Comparison of ENCODE assay signal across 13 cellular contexts in the genomic region with DNA sequence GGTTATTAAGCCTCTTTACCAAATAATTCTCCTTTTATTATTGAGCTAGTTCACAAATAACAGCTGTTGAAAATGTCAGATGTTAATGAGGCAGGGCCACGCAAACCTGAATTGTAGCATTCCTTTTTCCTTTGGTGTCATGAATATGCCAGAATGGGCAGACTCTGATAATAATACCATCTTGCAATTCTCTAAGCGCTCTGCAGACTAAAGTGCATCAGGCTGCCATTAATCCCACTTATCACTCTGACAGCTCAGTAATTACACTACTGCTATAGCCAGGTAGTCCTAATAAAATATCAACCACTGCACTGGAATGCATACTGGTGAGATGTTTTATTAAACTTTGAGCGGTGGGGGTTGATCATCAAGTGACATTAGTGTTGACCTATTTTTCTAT.
"Had no signal": no experiment of that assay in that cellular context is flagged by ENCODE, and none has a peak within 500 bp of the region (broad histone marks: within the 10 kb centered on the region; RNA-seq: fewer than 3 reads in every experiment).

No MANE protein-coding gene starts in this region.

- H3K27ac ChIP-seq: gastrocnemius medialis, tibial nerve had no signal

- H3K36me3 ChIP-seq: gastrocnemius medialis, tibial nerve had no signal

- H3K4me3 ChIP-seq: gastrocnemius medialis, lung, mucosa of descending colon, tibial nerve had no signal

- DNase-seq: activated CD4-positive, alpha-beta T cell treated with anti-CD3 and anti-CD28 coated beads, Interleukin-2, amount 10 ng/mL, durations not matched to agents 7 days and 5 days; activated CD4-positive, CD25-positive, alpha-beta regulatory T cell; activated CD8-positive, alpha-beta memory T cell treated with anti-CD3 and anti-CD28 coated beads for 24 hours; activated naive CD4-positive, alpha-beta T cell treated with Interleukin-2 at 50 U/mL for 16 hours; activated naive CD8-positive, alpha-beta T cell treated with anti-CD3 and anti-CD28 coated beads, Interleukin-2, amount 50 U/mL, for 24 hours; gastrocnemius medialis; mucosa of descending colon; naive thymus-derived CD8-positive, alpha-beta T cell; right cardiac atrium; stimulated activated CD4-positive, alpha-beta T cell treated with anti-CD3 and anti-CD28 coated beads, Interleukin-2, amount 100 ng/mL, for 24 hours; stimulated activated naive B cell treated with anti-CD40 and anti-IgM and Interleukin-4, amounts not matched to agents 10 μg/mL and 1 μg/mL and 100 μg/mL, for 72 hours had no signal

- H3K27me3 ChIP-seq: gastrocnemius medialis, tibial nerve had no signal

- H3K9me3 ChIP-seq: gastrocnemius medialis, mucosa of descending colon, tibial nerve had no signal

- H3K4me1 ChIP-seq: gastrocnemius medialis, tibial nerve had no signal

- ATAC-seq: activated naive CD8-positive, alpha-beta T cell treated with anti-CD3 and anti-CD28 coated beads, Interleukin-2, amount 50 U/mL, for 24 hours; gastrocnemius medialis; mucosa of descending colon; naive thymus-derived CD8-positive, alpha-beta T cell; right cardiac atrium; stimulated activated naive B cell treated with anti-CD40 and anti-IgM and Interleukin-4, amounts not matched to agents 10 μg/mL and 1 μg/mL and 100 μg/mL, for 72 hours had no signal
